In the genomic region with DNA sequence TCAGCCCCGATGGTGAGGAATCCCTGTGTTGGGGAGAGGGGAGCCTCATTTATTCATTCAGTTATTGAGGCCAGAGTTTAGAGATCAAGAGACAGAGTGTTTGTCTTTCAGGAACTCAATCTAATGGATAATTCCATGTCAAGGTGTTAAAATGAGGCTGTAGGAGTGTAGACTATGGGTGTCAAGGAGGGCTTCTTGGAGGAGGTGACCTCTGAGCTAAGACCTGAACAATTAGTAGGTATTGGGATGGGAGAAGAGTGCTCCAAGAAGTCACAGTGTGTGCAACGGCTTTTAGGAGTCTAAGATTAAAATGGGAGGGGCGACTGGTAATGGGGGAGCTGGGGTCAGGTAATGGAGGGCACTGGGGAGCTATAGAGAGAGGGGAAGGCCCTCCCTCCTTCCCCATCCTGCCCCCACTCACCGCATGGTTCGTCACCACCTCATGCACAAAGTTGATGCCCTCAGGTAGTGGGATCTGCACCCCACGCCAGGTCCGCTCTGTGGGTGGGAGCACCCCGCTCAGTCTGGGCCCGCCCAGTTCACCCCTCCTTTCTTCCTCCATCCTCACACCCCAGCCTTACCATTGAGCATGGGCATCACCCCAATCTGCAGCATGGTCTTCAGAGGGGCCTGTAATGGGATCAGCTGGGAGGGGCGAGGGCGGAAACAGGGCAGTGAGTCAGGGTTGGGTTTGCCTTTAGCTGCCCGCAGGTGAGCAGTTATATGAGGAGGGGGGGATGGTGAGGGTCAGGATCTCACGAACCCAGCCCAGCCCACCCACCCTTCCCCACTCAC, we compare ENCODE assay signal across 30 cellular contexts.
"Had no signal": no experiment of that assay in that cellular context is flagged by ENCODE, and none has a peak within 500 bp of the region (broad histone marks: within the 10 kb centered on the region; RNA-seq: fewer than 3 reads in every experiment).

No MANE protein-coding gene starts in this region.

- H3K4me3 ChIP-seq: body of pancreas, SK-N-MC had no signal

- H3K9me3 ChIP-seq: body of pancreas had no signal

- DNase-seq: activated B cell treated with CpG ODN at 0.5 μM for 24 hours; activated CD4-positive, alpha-beta T cell treated with anti-CD3 and anti-CD28 coated beads, Interleukin-2, amount 50 U/mL, for 1 hour; activated CD8-positive, alpha-beta memory T cell treated with anti-CD3 and anti-CD28 coated beads, Interleukin-2, amount 50 U/mL, for 4 hours; activated CD8-positive, alpha-beta T cell treated with anti-CD3 and anti-CD28 coated beads for 36 hours; activated gamma-delta T cell treated with Interleukin-2 at 50 U/mL for 16 hours; activated naive CD4-positive, alpha-beta T cell treated with anti-CD3 and anti-CD28 coated beads, Interleukin-2, amount 10 ng/mL, durations not matched to agents 7 days and 5 days; activated naive CD8-positive, alpha-beta T cell treated with anti-CD3 and anti-CD28 coated beads for 36 hours; activated T-cell treated with anti-CD3 and anti-CD28 coated beads, Interleukin-2, amount 50 U/mL, for 72 hours; anterior cingulate cortex; body of pancreas; central memory CD4-positive, alpha-beta T cell; KG1; NCI-H1092; NCI-H1417; NCI-H1930; NCI-H345; NCI-H510A; NCI-H526 treated with DMSO at 0.1 percent for 48 hours; NCI-H82; NK-92 treated with Interleukin-12 subunit alpha and Interleukin-12 subunit beta, amount 100 ng/mL, for 24 hours; OCI-M1; RPMI8226; T-cell; T-helper 2 cell; T1000 had no signal

- H3K27ac ChIP-seq: body of pancreas, SK-N-MC had no signal

- FAIRE-seq: bronchial epithelial cell, TTC549 had no signal

- H3K27me3 ChIP-seq: body of pancreas had no signal

- H3K4me1 ChIP-seq: body of pancreas had no signal

- ATAC-seq: activated CD8-positive, alpha-beta T cell treated with anti-CD3 and anti-CD28 coated beads for 36 hours; activated T-cell treated with anti-CD3 and anti-CD28 coated beads, Interleukin-2, amount 50 U/mL, for 72 hours; body of pancreas; Panc1; Right ventricle myocardium inferior had no signal
